20 cellular contexts compared by ENCODE assay signal in genomic region chr21:32976791-32977190, GRCh38. TPM values are rescaled to one million over a fixed set of nuclear protein-coding genes. Genes with fewer than 3 reads are reported as not detected.
DNase-seq lines count a peak whose midpoint lies in the region; ATAC-seq, FAIRE-seq and TF ChIP-seq lines count a peak whose summit lies in the region.
"Had no signal": no experiment of that assay in that cellular context is flagged by ENCODE, and none has a peak within 500 bp of the region (broad histone marks: within the 10 kb centered on the region; RNA-seq: fewer than 3 reads in every experiment).

No MANE protein-coding gene starts in this region.

- H3K27me3 ChIP-seq in H7 (ENCODE audit: control insufficient read depth, insufficient read depth, low read length) (no peaks in the 10 kb centered on the region; the same call in 1 of the 2 replicates), esophagus muscularis mucosa (peaks cover 0 to 36% (median 0%) of the 10 kb centered on the region in 4 donors), small intestine (ENCODE audit: control insufficient read depth in 2 of 2, insufficient read depth in 2 of 2, low read length in 2 of 2) (peaks cover 0 to 3% of the 10 kb centered on the region in 2 donors)

- no peak overlapping the region for H3K4me3 Mint-ChIP-seq in stimulated activated memory B cell treated with anti-CD40 and anti-IgM and Interleukin-4, amounts not matched to agents 10 μg/mL and 1 μg/mL and 100 μg/mL, for 72 hours
- H3K4me3 Mint-ChIP-seq: HFFc6 had no signal

- no peak for FAIRE-seq in small intestine (lab: Jason Lieb, UNC)
- FAIRE-seq in RCC 7860 (lab: Jason Lieb, UNC): no peak
- FAIRE-seq: A549, GM19239, K562 had no signal

- no peaks in the 10 kb centered on the region for H3K4me1 ChIP-seq in esophagus muscularis mucosa
- no peaks in the 10 kb centered on the region for H3K4me1 ChIP-seq in small intestine (ENCODE audit: control insufficient read depth in 2 of 2, insufficient read depth in 1 of 2, low read depth in 1 of 2, low read length in 1 of 2)
- H3K4me1 ChIP-seq: A549, BE2C, Caco-2, HAP-1 had no signal

- no peaks in the 10 kb centered on the region for H3K36me3 ChIP-seq in H7 (replicated peaks; ENCODE audit: control insufficient read depth, insufficient read depth, low read length)
- H3K36me3 ChIP-seq in esophagus muscularis mucosa: no peaks in the 10 kb centered on the region
- H3K36me3 ChIP-seq in small intestine (ENCODE audit: control insufficient read depth in 2 of 2, insufficient read depth in 2 of 2, low read length in 2 of 2): no peaks in the 10 kb centered on the region
- H3K36me3 ChIP-seq: BE2C, HAP-1 had no signal

- H3K36me3 Mint-ChIP-seq in stimulated activated memory B cell treated with anti-CD40 and anti-IgM and Interleukin-4, amounts not matched to agents 10 μg/mL and 1 μg/mL and 100 μg/mL, for 72 hours: no peaks in the 10 kb centered on the region
- H3K36me3 Mint-ChIP-seq: CD8-positive, alpha-beta memory T cell had no signal

- intact Hi-C loops in esophagus muscularis mucosa (cut with DNase I): no loop called here

- 61% methylated on average over 3 of the region's 3 CpGs for WGBS in esophagus muscularis mucosa
- WGBS in small intestine, 3 donors: 50 to 57% (median 57%) methylated on average over 3 of the region's 3 CpGs

- DNase-seq in H7: peak; percentile 36
- DNase-seq in esophagus muscularis mucosa (ENCODE audit: extremely low spot score): peak; percentile 84
- DNase-seq in substantia nigra (lab: John Stamatoyannopoulos, UW): peak in 11 of 49 donors; percentile 8 to 73 (median 35)
- no peak for DNase-seq in small intestine
- DNase-seq in H4 (ENCODE audit: low spot score): no peak
- DNase-seq in RCC 7860 (ENCODE audit: low spot score): no peak
- DNase-seq: BE2C; Caco-2; CD8-positive, alpha-beta memory T cell; DMS53; GF-D8; HFFc6 had no signal

- H3K27ac ChIP-seq in angular gyrus (ENCODE audit: low read depth, low read length): peak overlapping the region; percentile 99
- H3K27ac ChIP-seq in esophagus muscularis mucosa (replicated peaks in 1 of 4): no peak overlapping the region
- H3K27ac ChIP-seq in substantia nigra (ENCODE audit: low read depth, low read length, poor library complexity, severe bottlenecking): peak overlapping the region; percentile 98
- H3K27ac ChIP-seq in small intestine (ENCODE audit: low read depth in 1 of 2, low read length in 1 of 2): no peak overlapping the region
- H3K27ac ChIP-seq: A549, HL-60 had no signal

- no peak for ATAC-seq in stimulated activated memory B cell treated with anti-CD40 and anti-IgM and Interleukin-4, amounts not matched to agents 10 μg/mL and 1 μg/mL and 100 μg/mL, for 72 hours
- ATAC-seq: A549, K562 had no signal

- no peak for TF ChIP-seq CTCF in esophagus muscularis mucosa (IDR thresholded peaks at IDR 0.05)

- H3K9me3 ChIP-seq in esophagus muscularis mucosa (no peaks in the 10 kb centered on the region), small intestine (ENCODE audit: control insufficient read depth, low read depth) (no peaks in the 10 kb centered on the region)
- H3K9me3 ChIP-seq: A549, BE2C, Caco-2, HAP-1 had no signal

- TF ChIP-seq POLR2A in esophagus muscularis mucosa (IDR thresholded peaks at IDR 0.05; ENCODE audit: low read depth): no peak

- H3K4me3 ChIP-seq in H7 (ENCODE audit: insufficient read depth, low read depth, low read length) (no peak overlapping the region), esophagus muscularis mucosa (no peak overlapping the region), small intestine (ENCODE audit: low read depth in 1 of 2, low read length in 2 of 2) (no peak overlapping the region)
- H3K4me3 ChIP-seq: A549, HAP-1, K562 had no signal

- peaks cover 55% of the 10 kb centered on the region for H3K27me3 Mint-ChIP-seq in stimulated activated memory B cell treated with anti-CD40 and anti-IgM and Interleukin-4, amounts not matched to agents 10 μg/mL and 1 μg/mL and 100 μg/mL, for 72 hours

- H3K9me3 Mint-ChIP-seq in stimulated activated memory B cell treated with anti-CD40 and anti-IgM and Interleukin-4, amounts not matched to agents 10 μg/mL and 1 μg/mL and 100 μg/mL, for 72 hours: peaks cover 3% of the 10 kb centered on the region
- H3K9me3 Mint-ChIP-seq: HFFc6 had no signal

- no peak overlapping the region for H3K27ac Mint-ChIP-seq in stimulated activated memory B cell treated with anti-CD40 and anti-IgM and Interleukin-4, amounts not matched to agents 10 μg/mL and 1 μg/mL and 100 μg/mL, for 72 hours
- H3K27ac Mint-ChIP-seq: HFFc6 had no signal

- no peak for TF ChIP-seq EP300 in esophagus muscularis mucosa (IDR thresholded peaks at IDR 0.05)

- H3K4me1 Mint-ChIP-seq in stimulated activated memory B cell treated with anti-CD40 and anti-IgM and Interleukin-4, amounts not matched to agents 10 μg/mL and 1 μg/mL and 100 μg/mL, for 72 hours: no peaks in the 10 kb centered on the region
- H3K4me1 Mint-ChIP-seq: CD8-positive, alpha-beta memory T cell had no signal

RNA-seq across cellular contexts. Expression of gene OLIG2, which starts 48.9 kb away (rescaled TPM):
- 0.17 and 0.67 TPM in 2 replicates for total RNA-seq in H7 (2014; rRNA removed; shearing (Covaris generic))
- total RNA-seq in esophagus muscularis mucosa: not detected
- not detected for polyA plus RNA-seq in small intestine
- 1.5 and 1.7 TPM in 2 replicates for total RNA-seq in H4 (2014; rRNA removed; shearing (Covaris generic))
- total RNA-seq: Caco-2; CD8-positive, alpha-beta memory T cell; HFFc6; K562 had no signal
- polyA plus RNA-seq: A549; AG04450; CD8-positive, alpha-beta memory T cell; K562 had no signal

Comparison
In these comparisons a context has a peak if more than half of its experiments do, and no peak if none do; other contexts are left out.
1. DNase-seq: peak in H7 (single experiment) and esophagus muscularis mucosa (single experiment); none in small intestine (single experiment), H4 (single experiment) and RCC 7860 (single experiment).
2. H3K27ac ChIP-seq: peak in angular gyrus (single experiment) and substantia nigra (single experiment); none in esophagus muscularis mucosa (0 of 4) and small intestine (0 of 2).